7 cellular contexts compared by ENCODE assay signal in genomic region chr7:43985904-43986864, GRCh38. TPM values are rescaled to one million over a fixed set of nuclear protein-coding genes. Genes with fewer than 3 reads are reported as not detected.
DNase-seq lines count a peak whose midpoint lies in the region; ATAC-seq and TF ChIP-seq lines count a peak whose summit lies in the region.
"Not testable (repeated sequence)": the region's sequence is repeated elsewhere in the genome, so short reads cannot be mapped to it uniquely, and the experiment has no call there.

No MANE protein-coding gene starts in this region.

- DNase-seq in NCI-H226 (peak; percentile 56), cardiac fibroblast (ENCODE audit: low read depth in 2 of 2) (peak; percentile 76 to 78), skeletal muscle cell (ENCODE audit: low read depth) (peak; percentile 11)
- peak; percentile 91 for DNase-seq in activated CD4-positive, alpha-beta T cell treated with anti-CD3 and anti-CD28 coated beads, Interleukin-2, amount 10 ng/mL, durations not matched to agents 7 days and 5 days

- not testable (repeated sequence) for H3K4me1 Mint-ChIP-seq in activated CD4-positive, alpha-beta T cell treated with anti-CD3 and anti-CD28 coated beads, Interleukin-2, amount 10 ng/mL, durations not matched to agents 7 days and 5 days

- H3K9me3 ChIP-seq in iPS-18c (ENCODE audit: control insufficient read depth, insufficient read depth, low read length) = not testable (repeated sequence)

- peak; percentile 61 for TF ChIP-seq CTCF in cardiac fibroblast (IDR thresholded peaks at IDR 0.05; ENCODE audit: low read depth, low read length)

- H3K4me3 ChIP-seq in cardiac fibroblast (replicated peaks in 1 of 2; ENCODE audit: low read depth in 2 of 2, low read length in 2 of 2); skeletal muscle cell (ENCODE audit: low read depth, low read length): not testable (repeated sequence)
- H3K4me3 ChIP-seq in iPS-18c (ENCODE audit: insufficient read depth, low read depth, low read length) = peak overlapping the region; percentile 43; the same call in 1 of the 2 replicates

- H3K4me3 Mint-ChIP-seq in activated CD4-positive, alpha-beta T cell treated with anti-CD3 and anti-CD28 coated beads, Interleukin-2, amount 10 ng/mL, durations not matched to agents 7 days and 5 days = not testable (repeated sequence)

- not testable (repeated sequence) for H3K27me3 Mint-ChIP-seq in activated CD4-positive, alpha-beta T cell treated with anti-CD3 and anti-CD28 coated beads, Interleukin-2, amount 10 ng/mL, durations not matched to agents 7 days and 5 days

- H3K9me3 Mint-ChIP-seq in activated CD4-positive, alpha-beta T cell treated with anti-CD3 and anti-CD28 coated beads, Interleukin-2, amount 10 ng/mL, durations not matched to agents 7 days and 5 days = not testable (repeated sequence)

- not testable (repeated sequence) for H3K36me3 Mint-ChIP-seq in activated CD4-positive, alpha-beta T cell treated with anti-CD3 and anti-CD28 coated beads, Interleukin-2, amount 10 ng/mL, durations not matched to agents 7 days and 5 days (ENCODE audit: low read depth)

- H3K27ac Mint-ChIP-seq in activated CD4-positive, alpha-beta T cell treated with anti-CD3 and anti-CD28 coated beads, Interleukin-2, amount 10 ng/mL, durations not matched to agents 7 days and 5 days = not testable (repeated sequence)

- POLR2A ChIA-PET in activated CD4-positive, alpha-beta T cell treated with anti-CD3 and anti-CD28 coated beads, Interleukin-2, amount 10 ng/mL, durations not matched to agents 7 days and 5 days (lab: Charles Lee) = not testable (repeated sequence)

- CTCF ChIA-PET in activated CD4-positive, alpha-beta T cell treated with anti-CD3 and anti-CD28 coated beads, Interleukin-2, amount 10 ng/mL, durations not matched to agents 7 days and 5 days (lab: Charles Lee) = not testable (repeated sequence)

- ATAC-seq in GM18519 (IDR thresholded peaks at IDR 0.05; ENCODE audit: low FRiP score, unreplicated experiment) (peak; percentile 49), HG02938 (IDR thresholded peaks at IDR 0.05; ENCODE audit: unreplicated experiment) (peak; percentile 71)

RNA-seq across cellular contexts. Expression of gene SPDYE1, which starts 11.5 kb away (rescaled TPM):
- total RNA-seq in activated CD4-positive, alpha-beta T cell treated with anti-CD3 and anti-CD28 coated beads, Interleukin-2, amount 10 ng/mL, durations not matched to agents 7 days and 5 days = not detected

RNA-seq across cellular contexts. Expression of gene DBNL, which starts 58.3 kb away (rescaled TPM):
- 100 to 1,000 TPM; 152 to 168 TPM for total RNA-seq in activated CD4-positive, alpha-beta T cell treated with anti-CD3 and anti-CD28 coated beads, Interleukin-2, amount 10 ng/mL, durations not matched to agents 7 days and 5 days

RNA-seq across cellular contexts. Expression of gene UBE2D4, which starts 59.9 kb away (rescaled TPM):
- 1 to 10 TPM; 7.8 to 8.0 TPM for total RNA-seq in activated CD4-positive, alpha-beta T cell treated with anti-CD3 and anti-CD28 coated beads, Interleukin-2, amount 10 ng/mL, durations not matched to agents 7 days and 5 days

Comparison
In these comparisons a context has a peak if more than half of its experiments do, and no peak if none do; other contexts are left out.
1. DNase-seq: peak in every context shown above with its lines; median percentile 91 in activated CD4-positive, alpha-beta T cell treated with anti-CD3 and anti-CD28 coated beads, Interleukin-2, amount 10 ng/mL, durations not matched to agents 7 days and 5 days; 77 in cardiac fibroblast; 56 in NCI-H226; 11 in skeletal muscle cell.